In genomic region chr6:117568831-117569434, GRCh38 we compare ENCODE assay signal across 17 cellular contexts. TPM values are rescaled to one million over a fixed set of nuclear protein-coding genes. Genes with fewer than 3 reads are reported as not detected.
DNase-seq lines count a peak whose midpoint lies in the region; ATAC-seq and TF ChIP-seq lines count a peak whose summit lies in the region.
"Had no signal": no experiment of that assay in that cellular context is flagged by ENCODE, and none has a peak within 500 bp of the region (broad histone marks: within the 10 kb centered on the region; RNA-seq: fewer than 3 reads in every experiment).

No MANE protein-coding gene starts in this region.

- peaks cover 13% of the 10 kb centered on the region for H3K36me3 ChIP-seq in MM.1S (replicated peaks; ENCODE audit: insufficient read depth, low read length)

- TF ChIP-seq CTCF in MM.1S (IDR thresholded peaks at IDR 0.05; ENCODE audit: low read length): no peak

- ATAC-seq in activated CD4-positive, CD25-positive, alpha-beta regulatory T cell treated with anti-CD3 and anti-CD28 coated beads, Interleukin-2, amount 50 U/mL, for 24 hours: peak; percentile 63 to 81
- ATAC-seq in activated T-cell treated with anti-CD3 and anti-CD28 coated beads, Interleukin-2, amount 50 U/mL, for 4 hours: peak; percentile 76 to 90
- peak; percentile 63 for ATAC-seq in HG02610 (IDR thresholded peaks at IDR 0.05; ENCODE audit: unreplicated experiment)
- peak; percentile 98 for ATAC-seq in stimulated activated effector memory CD8-positive, alpha-beta T cell treated with anti-CD3 and anti-CD28 coated beads, Interleukin-12 subunit alpha, Interleukin-12 subunit beta, amount 100 ng/mL, for 72 hours
- ATAC-seq: A549, GM23338 had no signal

- H3K27ac Mint-ChIP-seq in stimulated activated effector memory CD8-positive, alpha-beta T cell treated with anti-CD3 and anti-CD28 coated beads, Interleukin-12 subunit alpha, Interleukin-12 subunit beta, amount 100 ng/mL, for 72 hours: no peak overlapping the region
- H3K27ac Mint-ChIP-seq: CD4-positive, alpha-beta T cell; GM23338 had no signal

- peaks cover 27% of the 10 kb centered on the region for H3K36me3 Mint-ChIP-seq in activated T-cell treated with anti-CD3 and anti-CD28 coated beads, Interleukin-2, amount 50 U/mL, for 4 hours (ENCODE audit: insufficient read depth)
- peaks cover 98% of the 10 kb centered on the region for H3K36me3 Mint-ChIP-seq in stimulated activated effector memory CD8-positive, alpha-beta T cell treated with anti-CD3 and anti-CD28 coated beads, Interleukin-12 subunit alpha, Interleukin-12 subunit beta, amount 100 ng/mL, for 72 hours

- H3K9me3 Mint-ChIP-seq in activated T-cell treated with anti-CD3 and anti-CD28 coated beads, Interleukin-2, amount 50 U/mL, for 4 hours: no peaks in the 10 kb centered on the region
- no peaks in the 10 kb centered on the region for H3K9me3 Mint-ChIP-seq in stimulated activated effector memory CD8-positive, alpha-beta T cell treated with anti-CD3 and anti-CD28 coated beads, Interleukin-12 subunit alpha, Interleukin-12 subunit beta, amount 100 ng/mL, for 72 hours
- H3K9me3 Mint-ChIP-seq: CD4-positive, alpha-beta T cell; GM23338 had no signal

- no peaks in the 10 kb centered on the region for H4K20me1 ChIP-seq in MM.1S (ENCODE audit: insufficient read depth, low read length)

- H2AFZ ChIP-seq in MM.1S (ENCODE audit: low read length): no peak overlapping the region
- H2AFZ ChIP-seq: GM23338 had no signal

- H3K4me2 ChIP-seq in MM.1S (ENCODE audit: low read depth, low read length): no peak overlapping the region
- H3K4me2 ChIP-seq: A549, GM23338 had no signal

- H3K4me3 ChIP-seq in MM.1S (ENCODE audit: low read length): no peak overlapping the region
- H3K4me3 ChIP-seq: A549, GM23338 had no signal

- no peaks in the 10 kb centered on the region for H3K27me3 Mint-ChIP-seq in activated T-cell treated with anti-CD3 and anti-CD28 coated beads, Interleukin-2, amount 50 U/mL, for 4 hours (ENCODE audit: low read depth)
- H3K27me3 Mint-ChIP-seq: CD4-positive, alpha-beta T cell had no signal

- H3K79me2 ChIP-seq in MM.1S (ENCODE audit: low read length): no peaks in the 10 kb centered on the region

- H3K4me1 Mint-ChIP-seq in activated T-cell treated with anti-CD3 and anti-CD28 coated beads, Interleukin-2, amount 50 U/mL, for 4 hours (ENCODE audit: low read depth): peaks cover 5% of the 10 kb centered on the region
- H3K4me1 Mint-ChIP-seq in stimulated activated effector memory CD8-positive, alpha-beta T cell treated with anti-CD3 and anti-CD28 coated beads, Interleukin-12 subunit alpha, Interleukin-12 subunit beta, amount 100 ng/mL, for 72 hours: peaks cover 22% of the 10 kb centered on the region
- H3K4me1 Mint-ChIP-seq: GM23338 had no signal

- no peaks in the 10 kb centered on the region for H3K27me3 ChIP-seq in MM.1S (replicated peaks; ENCODE audit: insufficient read depth, low read length)

- H3K4me1 ChIP-seq in MM.1S (ENCODE audit: low read length): no peaks in the 10 kb centered on the region
- H3K4me1 ChIP-seq: A549, Caco-2 had no signal

- H3K9me2 ChIP-seq in MM.1S (replicated peaks; ENCODE audit: insufficient read depth, low read length): no peaks in the 10 kb centered on the region

- H3K4me3 Mint-ChIP-seq in activated T-cell treated with anti-CD3 and anti-CD28 coated beads, Interleukin-2, amount 50 U/mL, for 4 hours: no peak overlapping the region
- H3K4me3 Mint-ChIP-seq in stimulated activated effector memory CD8-positive, alpha-beta T cell treated with anti-CD3 and anti-CD28 coated beads, Interleukin-12 subunit alpha, Interleukin-12 subunit beta, amount 100 ng/mL, for 72 hours: no peak overlapping the region
- H3K4me3 Mint-ChIP-seq: CD4-positive, alpha-beta T cell; GM23338 had no signal

- no peak overlapping the region for H3K9ac ChIP-seq in MM.1S (ENCODE audit: low read length)

- no peak for DNase-seq in activated CD4-positive, CD25-positive, alpha-beta regulatory T cell treated with anti-CD3 and anti-CD28 coated beads, Interleukin-2, amount 50 U/mL, for 72 hours
- DNase-seq in activated T-cell treated with anti-CD3 and anti-CD28 coated beads, Interleukin-2, amount 50 U/mL, for 4 hours: no peak
- no peak for DNase-seq in activated T-cell treated with anti-CD3 and anti-CD28 coated beads for 4 hours
- DNase-seq in stimulated activated effector memory CD8-positive, alpha-beta T cell treated with anti-CD3 and anti-CD28 coated beads, Interleukin-12 subunit alpha, Interleukin-12 subunit beta, amount 100 ng/mL, for 72 hours (ENCODE audit: low spot score in 2 of 2): no peak
- no peak for DNase-seq in islet precursor cell
- DNase-seq in MM.1S: no peak
- DNase-seq: AML-193; Caco-2; CD4-positive, alpha-beta T cell; HCEC 1CT had no signal

- H3K27ac ChIP-seq in MM.1S (ENCODE audit: low read length): no peak overlapping the region
- H3K27ac ChIP-seq: 22Rv1, A549, C4-2B, HL-60 had no signal

- H3K9me3 ChIP-seq in MM.1S (replicated peaks; ENCODE audit: insufficient read depth, low read length): no peaks in the 10 kb centered on the region
- H3K9me3 ChIP-seq: A549, Caco-2 had no signal

- H3F3A ChIP-seq in MM.1S (ENCODE audit: insufficient read depth, low read length): no peaks in the 10 kb centered on the region

RNA-seq across cellular contexts. Expression of gene GOPC, which starts 33.4 kb away (rescaled TPM):
- 10 to 100 TPM; 20.7 to 21.3 (median 20.9) TPM for total RNA-seq in activated T-cell treated with anti-CD3 and anti-CD28 coated beads, Interleukin-2, amount 50 U/mL, for 4 hours
